9 cellular contexts compared by ENCODE assay signal in the genomic region with DNA sequence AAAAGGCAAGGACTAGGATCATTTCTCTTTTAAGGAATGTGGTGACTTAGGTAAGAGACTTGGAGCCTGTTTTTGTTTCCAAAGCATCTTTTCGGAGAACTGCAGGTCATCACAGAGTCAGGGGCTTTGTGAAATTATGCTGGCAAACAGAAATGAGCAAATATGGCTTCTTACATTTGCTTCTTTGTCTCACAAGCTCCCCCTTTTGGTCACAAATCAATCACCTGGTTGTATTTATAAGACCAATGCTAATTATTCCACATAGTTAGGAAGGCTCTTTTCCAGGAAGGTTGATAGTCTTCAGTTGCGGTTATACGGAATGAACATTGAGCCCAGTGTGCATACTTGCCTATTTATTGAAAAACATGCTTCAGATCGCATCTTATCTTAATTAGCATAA. TPM values are rescaled to one million over a fixed set of nuclear protein-coding genes. Genes with fewer than 3 reads are reported as not detected.
DNase-seq lines count a peak whose midpoint lies in the region; ATAC-seq and TF ChIP-seq lines count a peak whose summit lies in the region.
"Had no signal": no experiment of that assay in that cellular context is flagged by ENCODE, and none has a peak within 500 bp of the region (broad histone marks: within the 10 kb centered on the region; RNA-seq: fewer than 3 reads in every experiment).

No MANE protein-coding gene starts in this region.

- in situ Hi-C loops in astrocyte of the cerebellum (cut with HindIII; ENCODE audit: low sequenced_read_pairs): no loop called here

- no peak overlapping the region for H3K27ac ChIP-seq in dorsolateral prefrontal cortex

- H3K4me1 Mint-ChIP-seq in nephron: no peaks in the 10 kb centered on the region
- H3K4me1 Mint-ChIP-seq: IgD-negative memory B cell had no signal

- TF ChIP-seq CTCF in GM12872 (IDR thresholded peaks at IDR 0.05; ENCODE audit: insufficient read depth, low read depth, low read length): peak; percentile 56; the same call in 2 of the 3 replicates
- TF ChIP-seq CTCF in LNCAP (IDR thresholded peaks at IDR 0.05): peak; percentile 56
- TF ChIP-seq CTCF in astrocyte of the cerebellum (IDR thresholded peaks at IDR 0.05; ENCODE audit: low read depth, low read length, missing control alignments): peak; percentile 54
- peak in 2 of 3 experiments; percentile 17 to 23 for TF ChIP-seq CTCF in nephron (IDR thresholded peaks at IDR 0.05; ENCODE audit: unreplicated experiment in 3 of 3)
- no peak for TF ChIP-seq CTCF in omental fat pad (IDR thresholded peaks at IDR 0.05)
- TF ChIP-seq CTCF in dorsolateral prefrontal cortex (IDR thresholded peaks at IDR 0.05 in 54 of 56, conservative IDR thresholded peaks at IDR 0.05 in 2 of 56; ENCODE audit: low read depth in 1 of 56, partially characterized antibody in 56 of 56): peak in 6 of 56 donors; percentile 12 to 21 (median 13)

- intact Hi-C loops in dorsolateral prefrontal cortex (cut with DNase I): no loop called here

- H3K27me3 ChIP-seq in dorsolateral prefrontal cortex: no peaks in the 10 kb centered on the region

- DNase-seq in astrocyte of the cerebellum (ENCODE audit: low read depth): peak; percentile 65
- no peak for DNase-seq in inferior parietal cortex (ENCODE audit: extremely low spot score)
- no peak for DNase-seq in omental fat pad (ENCODE audit: low spot score)
- no peak for DNase-seq in dorsolateral prefrontal cortex

- no peaks in the 10 kb centered on the region for H3K36me3 Mint-ChIP-seq in nephron (ENCODE audit: low read depth)
- H3K36me3 Mint-ChIP-seq: IgD-negative memory B cell had no signal

- H3K27me3 Mint-ChIP-seq in nephron (ENCODE audit: low read depth): no peaks in the 10 kb centered on the region

- no peak overlapping the region for H3K4me3 ChIP-seq in astrocyte of the cerebellum (ENCODE audit: low read depth, low read length)
- H3K4me3 ChIP-seq in dorsolateral prefrontal cortex: no peak overlapping the region

- H3K27ac Mint-ChIP-seq in nephron: peak overlapping the region in 2 of 3 experiments; percentile 59 to 80
- H3K27ac Mint-ChIP-seq: IgD-negative memory B cell had no signal

- no peaks in the 10 kb centered on the region for H3K9me3 Mint-ChIP-seq in nephron

- ATAC-seq in HG03460 (IDR thresholded peaks at IDR 0.05; ENCODE audit: unreplicated experiment) (no peak), omental fat pad (ENCODE audit: low FRiP score) (no peak)

- no peak overlapping the region for H3K4me3 Mint-ChIP-seq in nephron
- H3K4me3 Mint-ChIP-seq: IgD-negative memory B cell had no signal

RNA-seq across cellular contexts. Expression of gene CEP126, which starts 34.6 kb away (rescaled TPM):
- total RNA-seq in omental fat pad: 1 to 10 TPM; 2.0 to 9.5 (median 7.0) TPM
- total RNA-seq in dorsolateral prefrontal cortex: 10 to 100 TPM; 15.1 to 46.7 (median 30.2) TPM

RNA-seq across cellular contexts. Expression of gene ANGPTL5, which starts 36.1 kb away (rescaled TPM):
- total RNA-seq in omental fat pad (1 to 10 TPM in 1 of 4 donors, under 1 TPM in 2, not detected in 1; 0.37 to 3.2 (median 0.56) TPM), dorsolateral prefrontal cortex (1 to 10 TPM in 1 of 120 experiments, under 1 TPM in 52, not detected in 67; 0.16 to 1.5 (median 0.31) TPM)

Comparison
In these comparisons a context has a peak if more than half of its experiments do, and no peak if none do; other contexts are left out.
1. CTCF ChIP-seq: peak in GM12872 (single experiment), LNCAP (single experiment), astrocyte of the cerebellum (single experiment) and nephron (2 of 3); none in omental fat pad (0 of 3).